ENCODE assay signal across 16 cellular contexts in genomic region chr2:240898108-240898730, GRCh38. TPM values are rescaled to one million over a fixed set of nuclear protein-coding genes. Genes with fewer than 3 reads are reported as not detected.
DNase-seq lines count a peak whose midpoint lies in the region; ATAC-seq and TF ChIP-seq lines count a peak whose summit lies in the region.
"Had no signal": no experiment of that assay in that cellular context is flagged by ENCODE, and none has a peak within 500 bp of the region (broad histone marks: within the 10 kb centered on the region; RNA-seq: fewer than 3 reads in every experiment).

No MANE protein-coding gene starts in this region.

- no peaks in the 10 kb centered on the region; the same call in 2 of the 3 replicates for H3K4me1 Mint-ChIP-seq in GM23338
- H3K4me1 Mint-ChIP-seq in stimulated activated memory B cell treated with anti-CD40 and anti-IgM and Interleukin-4, amounts not matched to agents 10 μg/mL and 1 μg/mL and 100 μg/mL, for 72 hours = peaks cover 7% of the 10 kb centered on the region

- H3K9me3 ChIP-seq in lower lobe of right lung = no peaks in the 10 kb centered on the region
- H3K9me3 ChIP-seq in stomach smooth muscle (ENCODE audit: control insufficient read depth in 2 of 2, low read length in 2 of 2) = no peaks in the 10 kb centered on the region

- H3K4me1 ChIP-seq in lower lobe of right lung (peaks cover 24% of the 10 kb centered on the region), stomach smooth muscle (ENCODE audit: control insufficient read depth, insufficient read depth, low read length) (peaks cover 7% of the 10 kb centered on the region), GM23338 (ENCODE audit: insufficient read depth) (no peaks in the 10 kb centered on the region)

- H3K4me3 Mint-ChIP-seq in GM23338 = no peak overlapping the region
- no peak overlapping the region for H3K4me3 Mint-ChIP-seq in stimulated activated memory B cell treated with anti-CD40 and anti-IgM and Interleukin-4, amounts not matched to agents 10 μg/mL and 1 μg/mL and 100 μg/mL, for 72 hours
- H3K4me3 Mint-ChIP-seq: activated T-cell treated with anti-CD3 and anti-CD28 coated beads, Interleukin-2, amount 50 U/mL, for 72 hours; dendritic cell treated with granulocyte-macrophage colony-stimulating factor and Interleukin-4, amounts not matched to agents 40 ng/mL and 50 ng/mL, for 4 days had no signal

- no peak overlapping the region for H3K4me3 ChIP-seq in LNCaP clone FGC (ENCODE audit: low read depth, low read length)
- H3K4me3 ChIP-seq in lower lobe of right lung = no peak overlapping the region
- H3K4me3 ChIP-seq in stomach smooth muscle (ENCODE audit: low read length in 2 of 2) = no peak overlapping the region
- no peak overlapping the region for H3K4me3 ChIP-seq in GM23338

- H3K36me3 ChIP-seq in lower lobe of right lung = no peaks in the 10 kb centered on the region
- H3K36me3 ChIP-seq in stomach smooth muscle (ENCODE audit: control insufficient read depth in 2 of 2, insufficient read depth in 2 of 2, low read length in 2 of 2) = no peaks in the 10 kb centered on the region
- no peaks in the 10 kb centered on the region for H3K36me3 ChIP-seq in GM23338 (ENCODE audit: insufficient read depth)

- no peak for TF ChIP-seq CTCF in LNCaP clone FGC (IDR thresholded peaks at IDR 0.05; ENCODE audit: control insufficient read depth, extremely low read depth, insufficient read depth)
- no peak for TF ChIP-seq CTCF in lower lobe of right lung (IDR thresholded peaks at IDR 0.05)
- TF ChIP-seq CTCF in GM23338 (conservative IDR thresholded peaks at IDR 0.05; ENCODE audit: low read depth in 2 of 2) = no peak

- ATAC-seq in esophagus mucosa = peak; percentile 60
- peak; percentile 21 to 28 for ATAC-seq in lower lobe of right lung
- no peak for ATAC-seq in GM23338
- no peak for ATAC-seq in stimulated activated memory B cell treated with anti-CD40 and anti-IgM and Interleukin-4, amounts not matched to agents 10 μg/mL and 1 μg/mL and 100 μg/mL, for 72 hours
- ATAC-seq: activated T-cell treated with anti-CD3 and anti-CD28 coated beads, Interleukin-2, amount 50 U/mL, for 72 hours had no signal

- H3K27ac Mint-ChIP-seq in GM23338 = no peak overlapping the region
- no peak overlapping the region for H3K27ac Mint-ChIP-seq in stimulated activated memory B cell treated with anti-CD40 and anti-IgM and Interleukin-4, amounts not matched to agents 10 μg/mL and 1 μg/mL and 100 μg/mL, for 72 hours
- H3K27ac Mint-ChIP-seq: activated T-cell treated with anti-CD3 and anti-CD28 coated beads, Interleukin-2, amount 50 U/mL, for 72 hours; dendritic cell treated with granulocyte-macrophage colony-stimulating factor and Interleukin-4, amounts not matched to agents 40 ng/mL and 50 ng/mL, for 4 days had no signal

- H2AFZ ChIP-seq in GM23338 = no peak overlapping the region

- no peak overlapping the region for H3K4me2 ChIP-seq in GM23338

- H3K9me2 ChIP-seq in GM23338 (ENCODE audit: insufficient read depth) = no peaks in the 10 kb centered on the region

- H3K27me3 ChIP-seq in lower lobe of right lung (ENCODE audit: low read depth) (no peaks in the 10 kb centered on the region), stomach smooth muscle (ENCODE audit: control insufficient read depth in 1 of 2, insufficient read depth in 2 of 2, low read length in 2 of 2) (peaks cover 0 to 4% of the 10 kb centered on the region in 2 donors), GM23338 (ENCODE audit: insufficient read depth) (no peaks in the 10 kb centered on the region)

- DNase-seq in LNCaP clone FGC (ENCODE audit: low read depth) (peak; percentile 30), lower lobe of right lung (no peak), NCI-H146 treated with DMSO at 0.1 percent for 48 hours (lab: John Stamatoyannopoulos, UW; ENCODE audit: unreplicated experiment) (no peak), GM23338 (ENCODE audit: low spot score) (no peak), putamen (ENCODE audit: low spot score) (no peak)
- DNase-seq: activated CD4-positive, alpha-beta T cell treated with anti-CD3 and anti-CD28 coated beads for 48 hours; activated T-cell treated with anti-CD3 and anti-CD28 coated beads, Interleukin-2, amount 50 U/mL, for 72 hours; amygdala; DMS153 had no signal

- peaks cover 14% of the 10 kb centered on the region for H3K27me3 Mint-ChIP-seq in GM23338 (ENCODE audit: insufficient read depth, low read depth, poor library complexity)
- H3K27me3 Mint-ChIP-seq in stimulated activated memory B cell treated with anti-CD40 and anti-IgM and Interleukin-4, amounts not matched to agents 10 μg/mL and 1 μg/mL and 100 μg/mL, for 72 hours = peaks cover 43% of the 10 kb centered on the region

- H4K20me1 ChIP-seq in GM23338 (replicated peaks; ENCODE audit: insufficient read depth) = no peaks in the 10 kb centered on the region

- H3F3A ChIP-seq in GM23338 (replicated peaks; ENCODE audit: low read depth) = no peaks in the 10 kb centered on the region

- H3K36me3 Mint-ChIP-seq in GM23338 (ENCODE audit: low read depth) = no peaks in the 10 kb centered on the region
- H3K36me3 Mint-ChIP-seq in stimulated activated memory B cell treated with anti-CD40 and anti-IgM and Interleukin-4, amounts not matched to agents 10 μg/mL and 1 μg/mL and 100 μg/mL, for 72 hours = no peaks in the 10 kb centered on the region

- H3K9ac ChIP-seq in stomach smooth muscle (ENCODE audit: low read length in 2 of 2) = no peak overlapping the region

- intact Hi-C loops in lower lobe of right lung (cut with DNase I) = no loop called here

- H3K27ac ChIP-seq in lower lobe of right lung (peak overlapping the region; percentile 78), stomach smooth muscle (ENCODE audit: low read length) (peak overlapping the region; percentile 18), GM23338 (ENCODE audit: low read depth) (no peak overlapping the region)

- no peaks in the 10 kb centered on the region for H3K79me2 ChIP-seq in GM23338 (replicated peaks; ENCODE audit: insufficient read depth)

- peaks cover 13% of the 10 kb centered on the region; the same call in 1 of the 3 replicates for H3K9me3 Mint-ChIP-seq in GM23338
- peaks cover 8% of the 10 kb centered on the region for H3K9me3 Mint-ChIP-seq in stimulated activated memory B cell treated with anti-CD40 and anti-IgM and Interleukin-4, amounts not matched to agents 10 μg/mL and 1 μg/mL and 100 μg/mL, for 72 hours
- H3K9me3 Mint-ChIP-seq: activated T-cell treated with anti-CD3 and anti-CD28 coated beads, Interleukin-2, amount 50 U/mL, for 72 hours; dendritic cell treated with granulocyte-macrophage colony-stimulating factor and Interleukin-4, amounts not matched to agents 40 ng/mL and 50 ng/mL, for 4 days had no signal

TF ChIP-seq in GM23338, 12 proteins besides CTCF, POLR2A, EP300 and RAD21:
- no peak for TF ChIP-seq ETS1 (IDR thresholded peaks at IDR 0.05)

RNA-seq across cellular contexts. Expression of gene MAB21L4, which starts 2.3 kb away (rescaled TPM):
- total RNA-seq in esophagus mucosa (148 TPM), lower lobe of right lung (17.0 TPM)
- not detected in 2 replicates for total RNA-seq in GM23338 (2014; rRNA removed; shearing (Covaris generic))
- polyA plus RNA-seq in GM23338 (2016; fragmentation: Nextera tagmentation; extraction: Ambion mirVana) = 0.10 TPM in 1 of 2 replicates, not detected in the other
- total RNA-seq: activated T-cell treated with anti-CD3 and anti-CD28 coated beads, Interleukin-2, amount 50 U/mL, for 72 hours; fibroblast of villous mesenchyme; T-helper 2 cell treated with Interferon-gamma antibody and Interleukin-4, amounts not matched to agents 100 ng/mL and 5 ng/mL, for 36 hours had no signal
- polyA plus RNA-seq: neural cell had no signal

RNA-seq across cellular contexts. Expression of gene CROCC2, which starts 7.9 kb away (rescaled TPM):
- total RNA-seq in esophagus mucosa (0.12 TPM), lower lobe of right lung (3.4 TPM)
- not detected in 2 replicates for total RNA-seq in GM23338 (2014; rRNA removed; shearing (Covaris generic))
- not detected in 2 replicates for polyA plus RNA-seq in GM23338 (2016; fragmentation: Nextera tagmentation; extraction: Ambion mirVana)
- total RNA-seq: activated T-cell treated with anti-CD3 and anti-CD28 coated beads, Interleukin-2, amount 50 U/mL, for 72 hours; fibroblast of villous mesenchyme; T-helper 2 cell treated with Interferon-gamma antibody and Interleukin-4, amounts not matched to agents 100 ng/mL and 5 ng/mL, for 36 hours had no signal

RNA-seq across cellular contexts. Expression of gene AGXT, which starts 29.6 kb away (rescaled TPM):
- total RNA-seq in esophagus mucosa (not detected), lower lobe of right lung (not detected)
- not detected in 2 replicates for total RNA-seq in GM23338 (2014; rRNA removed; shearing (Covaris generic))
- polyA plus RNA-seq in GM23338 (2016; fragmentation: Nextera tagmentation; extraction: Ambion mirVana) = not detected in 2 replicates
- total RNA-seq: activated T-cell treated with anti-CD3 and anti-CD28 coated beads, Interleukin-2, amount 50 U/mL, for 72 hours; fibroblast of villous mesenchyme; T-helper 2 cell treated with Interferon-gamma antibody and Interleukin-4, amounts not matched to agents 100 ng/mL and 5 ng/mL, for 36 hours had no signal
- polyA plus RNA-seq: neural cell had no signal

Comparison
In these comparisons a context has a peak if more than half of its experiments do, and no peak if none do; other contexts are left out.
1. ATAC-seq: peak in esophagus mucosa (single experiment) and lower lobe of right lung (2 of 2); none in GM23338 (single experiment) and stimulated activated memory B cell treated with anti-CD40 and anti-IgM and Interleukin-4, amounts not matched to agents 10 μg/mL and 1 μg/mL and 100 μg/mL, for 72 hours (single experiment).
2. RNA of gene MAB21L4, which starts 2.3 kb away (total RNA-seq): 148 TPM in esophagus mucosa (single experiment) and 17.0 TPM in lower lobe of right lung (single experiment); not detected in GM23338; every median in the first group is over 10 times any median in the second.